Comparison of ENCODE assay signal across 21 cellular contexts in genomic region chr6:110619275-110619908, GRCh38.
DNase-seq lines count a peak whose midpoint lies in the region; ATAC-seq, FAIRE-seq and TF ChIP-seq lines count a peak whose summit lies in the region.
"Had no signal": no experiment of that assay in that cellular context is flagged by ENCODE, and none has a peak within 500 bp of the region (broad histone marks: within the 10 kb centered on the region; RNA-seq: fewer than 3 reads in every experiment).

No MANE protein-coding gene starts in this region.

- no peak for ATAC-seq in A549
- no peak for ATAC-seq in IMR-90 (ENCODE audit: low read depth)
- no peak for ATAC-seq in HG03025 (IDR thresholded peaks at IDR 0.05; ENCODE audit: low FRiP score, unreplicated experiment)
- ATAC-seq: activated T-cell treated with anti-CD3 and anti-CD28 coated beads, Interleukin-2, amount 50 U/mL, for 4 hours had no signal

- H3K9me2 ChIP-seq in GM23248 (ENCODE audit: insufficient read depth): no peaks in the 10 kb centered on the region

- no peak overlapping the region for H2BK120ac ChIP-seq in IMR-90 (ENCODE audit: low read depth, low read length)

- no peak overlapping the region for H3K23ac ChIP-seq in IMR-90 (ENCODE audit: low read depth, low read length)

- CTCF ChIA-PET in A549 (lab: Yijun Ruan, JAX) (interaction anchor here (0.6 to 1.4 kb wide), 6 partner anchors 41 to 379 kb away, joined by 3 to 6 read pairs (median 4); no protein-coding TSS in a partner anchor), IMR-90 (lab: Yijun Ruan, JAX) (interaction anchor here (0.5 to 1.2 kb wide), 5 partner anchors 10 to 331 kb away, joined by 3 to 4 read pairs (median 3); no protein-coding TSS in a partner anchor)

- 71% methylated on average over 2 of the region's 2 CpGs for WGBS in A549 (ENCODE audit: missing lambda C conversion rate)
- WGBS in IMR-90 (ENCODE audit: extremely low coverage in 2 of 2, insufficient read length in 1 of 2), 2 experiments: 100% methylated on average over 1 of the region's 2 CpGs; no CpG with 5 or more reads in 1 of the 2 experiments
- WGBS in GM23248 (ENCODE audit: low coverage in 1 of 2, low lambda C conversion rate in 2 of 2, missing lambda C conversion rate in 2 of 2), 2 experiments: 74 to 75% methylated on average over 2 of the region's 2 CpGs

- no peak overlapping the region for H3K18ac ChIP-seq in IMR-90 (ENCODE audit: low read depth, low read length)

- no peak overlapping the region for H3K4me3 ChIP-seq in A549
- no peak overlapping the region for H3K4me3 ChIP-seq in IMR-90 (ENCODE audit: insufficient read depth, low read depth, low read length)
- peak overlapping the region in 1 of 59 donors; percentile 9 for H3K4me3 ChIP-seq in dorsolateral prefrontal cortex
- no peak overlapping the region for H3K4me3 ChIP-seq in parathyroid adenoma (ENCODE audit: low read depth, low read length)
- no peak overlapping the region for H3K4me3 ChIP-seq in GM23248
- no peak overlapping the region for H3K4me3 ChIP-seq in WERI-Rb-1 (ENCODE audit: low read depth, low read length)
- H3K4me3 ChIP-seq: spleen had no signal

- no peaks in the 10 kb centered on the region for H3K79me1 ChIP-seq in IMR-90 (ENCODE audit: low read depth in 1 of 2, low read length in 2 of 2)

- H3K9me1 ChIP-seq in IMR-90 (ENCODE audit: insufficient read depth, low read length): no peaks in the 10 kb centered on the region

- peak overlapping the region; percentile 17 for H2AK9ac ChIP-seq in IMR-90 (replicated peaks; ENCODE audit: low read depth, low read length, poor library complexity)

- TF ChIP-seq RAD21 in A549 (conservative IDR thresholded peaks at IDR 0.05 in 1 of 2, IDR thresholded peaks at IDR 0.05 in 1 of 2) (no peak), IMR-90 (IDR thresholded peaks at IDR 0.05; ENCODE audit: low read length) (no peak)

- POLR2A ChIA-PET in A549 (lab: Yijun Ruan, JAX): interaction anchor here (0.6 kb wide), 1 partner anchor 22 kb away, joined by 3 read pairs; no protein-coding TSS in a partner anchor
- POLR2A ChIA-PET in IMR-90 (lab: Charles Lee; ENCODE audit: unreplicated experiment): interaction anchor here (1.0 kb wide), 1 partner anchor 18 kb away, joined by 3 read pairs; no protein-coding TSS in a partner anchor

- no peaks in the 10 kb centered on the region for H3K9me3 ChIP-seq in A549
- H3K9me3 ChIP-seq in IMR-90 (ENCODE audit: control insufficient read depth, insufficient read depth, low read length): no peaks in the 10 kb centered on the region
- no peaks in the 10 kb centered on the region for H3K9me3 ChIP-seq in parathyroid adenoma (ENCODE audit: control insufficient read depth, low read length)
- H3K9me3 ChIP-seq in GM23248 (ENCODE audit: low read depth): no peaks in the 10 kb centered on the region
- H3K9me3 ChIP-seq in WERI-Rb-1 (ENCODE audit: severe bottlenecking): no peaks in the 10 kb centered on the region
- H3K9me3 ChIP-seq: spleen had no signal

- H3K27me3 ChIP-seq in IMR-90 (ENCODE audit: control insufficient read depth, insufficient read depth, low read length) (no peaks in the 10 kb centered on the region), dorsolateral prefrontal cortex (no peaks in the 10 kb centered on the region), parathyroid adenoma (ENCODE audit: control insufficient read depth, insufficient read depth, low read length) (no peaks in the 10 kb centered on the region), GM23248 (replicated peaks; ENCODE audit: insufficient read depth) (no peaks in the 10 kb centered on the region), WERI-Rb-1 (ENCODE audit: insufficient read depth, low read depth, severe bottlenecking) (no peaks in the 10 kb centered on the region)
- H3K27me3 ChIP-seq: spleen had no signal

- intact Hi-C loops in IMR-90 (cut with micrococcal nuclease) (no loop called here), dorsolateral prefrontal cortex (cut with DNase I) (loop anchor here in 1 of 2 donors (10.0 kb wide), 1 partner anchor 55 kb away; no protein-coding TSS in a partner anchor)

- H2BK5ac ChIP-seq in IMR-90 (ENCODE audit: low read depth, low read length, poor library complexity, severe bottlenecking): no peak overlapping the region

- 0 out of 2 replicates have a peak overlapping the region, but pooled peaks have one; percentile 16 for H3K4ac ChIP-seq in IMR-90 (ENCODE audit: low read depth, low read length)

- H2BK20ac ChIP-seq in IMR-90 (ENCODE audit: low read depth, low read length): no peak overlapping the region

- H3K9ac ChIP-seq in IMR-90 (ENCODE audit: low read depth, low read length): no peak overlapping the region
- no peak overlapping the region for H3K9ac ChIP-seq in parathyroid adenoma
- H3K9ac ChIP-seq in GM23248: no peak overlapping the region

- H2AFZ ChIP-seq in IMR-90 (replicated peaks; ENCODE audit: low read length, poor library complexity) (no peak overlapping the region), parathyroid adenoma (peak overlapping the region; percentile 13), GM23248 (no peak overlapping the region)

- no peak overlapping the region for H4K8ac ChIP-seq in IMR-90 (ENCODE audit: low read depth in 2 of 2, low read length in 2 of 2)

- in situ Hi-C loops in IMR-90 (cut with MboI; ENCODE audit: low sequenced_read_pairs) (no loop called here), GM23248 (cut with MboI) (no loop called here)

- H4K20me1 ChIP-seq in IMR-90 (ENCODE audit: insufficient read depth, low read length) (no peaks in the 10 kb centered on the region), GM23248 (ENCODE audit: insufficient read depth) (no peaks in the 10 kb centered on the region)

- no peak overlapping the region for H3K56ac ChIP-seq in IMR-90 (ENCODE audit: extremely low read depth, insufficient read depth, low read length)

- H3K4me1 ChIP-seq in A549 (0 out of 3 replicates have a peak, but pooled peaks cover 8% of the 10 kb centered on the region), IMR-90 (ENCODE audit: control insufficient read depth, insufficient read depth, low read length) (peaks cover 2% of the 10 kb centered on the region; the same call in 1 of the 2 replicates), parathyroid adenoma (peaks cover 14% of the 10 kb centered on the region), GM23248 (ENCODE audit: insufficient read depth) (no peaks in the 10 kb centered on the region)
- H3K4me1 ChIP-seq: spleen had no signal

- TF ChIP-seq POLR2A in A549 (IDR thresholded peaks at IDR 0.05; ENCODE audit: low read length) (no peak), IMR-90 (IDR thresholded peaks at IDR 0.05; ENCODE audit: low read depth, low read length) (no peak), erythroblast (IDR thresholded peaks at IDR 0.05; ENCODE audit: low read length) (no peak)

- H2AK5ac ChIP-seq in IMR-90 (ENCODE audit: low read depth, low read length): no peak overlapping the region

- H3K14ac ChIP-seq in IMR-90 (replicated peaks; ENCODE audit: low read depth, low read length): no peak overlapping the region; the same call in 1 of the 2 replicates

- no peak for FAIRE-seq in A549 (lab: Jason Lieb, UNC)
- FAIRE-seq: astrocyte, colon, keratinocyte had no signal

- BruUV-seq in IMR-90 (replicated peaks; lab: Mats Ljungman, UMichigan): no TSS peak

- H3K79me2 ChIP-seq in parathyroid adenoma: no peaks in the 10 kb centered on the region
- no peaks in the 10 kb centered on the region for H3K79me2 ChIP-seq in GM23248 (ENCODE audit: insufficient read depth)

- H3K36me3 ChIP-seq in IMR-90 (ENCODE audit: control insufficient read depth, insufficient read depth, low read length): peaks cover 6% of the 10 kb centered on the region; the same call in 1 of the 2 replicates
- H3K36me3 ChIP-seq in parathyroid adenoma (ENCODE audit: control insufficient read depth, insufficient read depth, low read length): no peaks in the 10 kb centered on the region
- H3K36me3 ChIP-seq in GM23248 (ENCODE audit: low read depth): peaks cover 16% of the 10 kb centered on the region; the same call in 1 of the 2 replicates
- peaks cover 5% of the 10 kb centered on the region for H3K36me3 ChIP-seq in WERI-Rb-1

- no peak overlapping the region for H2BK15ac ChIP-seq in IMR-90 (ENCODE audit: low read depth, low read length)

- H3F3A ChIP-seq in GM23248 (ENCODE audit: insufficient read depth): no peaks in the 10 kb centered on the region

- H3K4me2 ChIP-seq in A549: 0 out of 3 replicates have a peak overlapping the region, but pooled peaks have one; percentile 5
- H3K4me2 ChIP-seq in IMR-90 (ENCODE audit: low read depth, low read length): no peak overlapping the region
- no peak overlapping the region for H3K4me2 ChIP-seq in parathyroid adenoma (ENCODE audit: low read length)
- H3K4me2 ChIP-seq in GM23248 (ENCODE audit: unreplicated experiment): no peak overlapping the region

- dilution Hi-C loops in IMR-90 (cut with HindIII; ENCODE audit: low sequenced_read_pairs, unreplicated experiment): no loop called here

- no peak for TF ChIP-seq EP300 in A549 (IDR thresholded peaks at IDR 0.05)

- DNase-seq in A549 (ENCODE audit: low read depth in 1 of 2, low spot score in 1 of 2) (no peak), IMR-90 (no peak), dorsolateral prefrontal cortex (no peak), GM23248 (no peak), erythroblast (lab: John Stamatoyannopoulos, UW) (no peak), WERI-Rb-1 (no peak)
- DNase-seq: activated CD4-positive, alpha-beta memory T cell treated with anti-CD3 and anti-CD28 coated beads, Interleukin-2, amount 10 ng/mL, durations not matched to agents 7 days and 5 days; activated naive CD4-positive, alpha-beta T cell treated with anti-CD3 and anti-CD28 coated beads for 36 hours; activated T-cell treated with anti-CD3 and anti-CD28 coated beads, Interleukin-2, amount 50 U/mL, for 4 hours; CD8-positive, alpha-beta memory T cell; DMS79; hippocampal formation; NCI-H1105; NCI-H524 treated with DMSO at 0.1 percent for 48 hours; spleen; stimulated activated CD4-positive, alpha-beta T cell treated with anti-CD3 and anti-CD28 coated beads, Interleukin-4, amount 100 ng/mL, for 4 hours had no signal

- no peak overlapping the region for H4K5ac ChIP-seq in IMR-90 (ENCODE audit: low read depth, low read length)

- H3K27ac ChIP-seq in A549: no peak overlapping the region
- H3K27ac ChIP-seq in IMR-90 (ENCODE audit: insufficient read depth, low read length): no peak overlapping the region
- peak overlapping the region; percentile 13 to 98 (median 89) for H3K27ac ChIP-seq in dorsolateral prefrontal cortex
- H3K27ac ChIP-seq in parathyroid adenoma: no peak overlapping the region
- H3K27ac ChIP-seq in GM23248: no peak overlapping the region
- H3K27ac ChIP-seq in WERI-Rb-1: no peak overlapping the region

- TF ChIP-seq CTCF in A549 (IDR thresholded peaks at IDR 0.05) (no peak), IMR-90 (conservative IDR thresholded peaks at IDR 0.05; ENCODE audit: low read depth, low read length) (no peak), dorsolateral prefrontal cortex (IDR thresholded peaks at IDR 0.05 in 54 of 56, conservative IDR thresholded peaks at IDR 0.05 in 2 of 56; ENCODE audit: low read depth in 1 of 56, partially characterized antibody in 56 of 56) (no peak), parathyroid adenoma (IDR thresholded peaks at IDR 0.05) (no peak), WERI-Rb-1 (IDR thresholded peaks at IDR 0.05; ENCODE audit: low read depth, low read length) (no peak)

- H4K91ac ChIP-seq in IMR-90 (ENCODE audit: insufficient read depth, low read depth, low read length): no peak overlapping the region

TF ChIP-seq in IMR-90, 13 proteins besides CTCF, POLR2A, EP300 and RAD21 (continues in another document):
- TF ChIP-seq CHD1 (IDR thresholded peaks at IDR 0.05; ENCODE audit: low read depth, low read length) (no peak), RFX5 (IDR thresholded peaks at IDR 0.05; ENCODE audit: low read depth, low read length) (no peak)

Comparison
In these comparisons a context has a peak if more than half of its experiments do, and no peak if none do; other contexts are left out.
1. H3K27ac ChIP-seq: peak in dorsolateral prefrontal cortex (59 of 59); none in A549 (0 of 2), IMR-90 (single experiment), parathyroid adenoma (single experiment), GM23248 (single experiment) and WERI-Rb-1 (single experiment).